In genomic region chr6:13638014-13638413, GRCh38 we compare ENCODE assay signal across 24 cellular contexts. TPM values are rescaled to one million over a fixed set of nuclear protein-coding genes. Genes with fewer than 3 reads are reported as not detected.
DNase-seq lines count a peak whose midpoint lies in the region; ATAC-seq and TF ChIP-seq lines count a peak whose summit lies in the region.
"Had no signal": no experiment of that assay in that cellular context is flagged by ENCODE, and none has a peak within 500 bp of the region (broad histone marks: within the 10 kb centered on the region; RNA-seq: fewer than 3 reads in every experiment).

No MANE protein-coding gene starts in this region.

- H3K9me3 ChIP-seq in naive thymus-derived CD4-positive, alpha-beta T cell (ENCODE audit: control insufficient read depth in 2 of 3, low read length in 3 of 3): no peaks in the 10 kb centered on the region
- H3K9me3 ChIP-seq: BE2C had no signal

- DNase-seq in activated T-cell treated with anti-CD3 and anti-CD28 coated beads, Interleukin-2, amount 50 U/mL, for 24 hours: no peak
- DNase-seq in activated T-cell treated with anti-CD3 and anti-CD28 coated beads, Interleukin-2, amount 50 U/mL, for 48 hours: no peak
- no peak for DNase-seq in Calu3
- DNase-seq in activated CD8-positive, alpha-beta T cell treated with anti-CD3 and anti-CD28 coated beads for 36 hours: no peak
- no peak for DNase-seq in naive thymus-derived CD4-positive, alpha-beta T cell
- no peak for DNase-seq in COLO829 (ENCODE audit: low spot score)
- no peak for DNase-seq in NCI-H748 treated with DMSO at 0.1 percent for 48 hours (lab: John Stamatoyannopoulos, UW)
- no peak for DNase-seq in mesenteric fat pad (ENCODE audit: low spot score)
- DNase-seq: activated B cell treated with CpG ODN at 0.5 μM for 24 hours; activated CD8-positive, alpha-beta memory T cell treated with anti-CD3 and anti-CD28 coated beads for 24 hours; activated T-cell treated with anti-CD3 and anti-CD28 coated beads, Interleukin-2, amount 50 U/mL, for 4 hours; BE2C; KBM-7; mesenchymal stem cell; MM.1S; NCI-H1417; NCI-H2081; occipital lobe; stimulated activated CD4-positive, alpha-beta T cell treated with anti-CD3 and anti-CD28 coated beads, Interleukin-1b, Interleukin-23, amount 100 ng/mL, for 48 hours had no signal

- no peak for ATAC-seq in activated CD8-positive, alpha-beta T cell treated with anti-CD3 and anti-CD28 coated beads for 36 hours
- ATAC-seq in naive thymus-derived CD4-positive, alpha-beta T cell: no peak
- ATAC-seq: activated T-cell treated with anti-CD3 and anti-CD28 coated beads, Interleukin-2, amount 50 U/mL, for 4 hours; esophagus mucosa; HCT116; Right ventricle myocardium inferior had no signal

- H3K36me3 ChIP-seq in naive thymus-derived CD4-positive, alpha-beta T cell (ENCODE audit: control insufficient read depth in 2 of 3, insufficient read depth in 3 of 3, low read length in 3 of 3): peaks cover 0 to 21% (median 11%) of the 10 kb centered on the region in 3 experiments

- H3K4me3 ChIP-seq in naive thymus-derived CD4-positive, alpha-beta T cell (ENCODE audit: low read length): no peak overlapping the region
- H3K4me3 ChIP-seq: skin epidermis had no signal

- no peaks in the 10 kb centered on the region for H3K27me3 ChIP-seq in naive thymus-derived CD4-positive, alpha-beta T cell (ENCODE audit: control insufficient read depth in 2 of 2, insufficient read depth in 2 of 2, low read length in 2 of 2)
- H3K27me3 ChIP-seq: BE2C had no signal

- no peak for TF ChIP-seq CTCF in Calu3 (IDR thresholded peaks at IDR 0.05; ENCODE audit: unreplicated experiment)
- no peak for TF ChIP-seq CTCF in activated CD8-positive, alpha-beta T cell treated with anti-CD3 and anti-CD28 coated beads for 36 hours (IDR thresholded peaks at IDR 0.05)

- CTCF ChIA-PET in Calu3 (lab: Charles Lee): no interaction called here
- CTCF ChIA-PET in activated CD8-positive, alpha-beta T cell treated with anti-CD3 and anti-CD28 coated beads for 36 hours (lab: Charles Lee): interaction anchor here (1.1 kb wide), 1 partner anchor 13 kb away, joined by 3 read pairs; no protein-coding TSS in a partner anchor
- CTCF ChIA-PET in naive thymus-derived CD4-positive, alpha-beta T cell (lab: Charles Lee): interaction anchor here (1.1 kb wide), 1 partner anchor 72 kb away, joined by 3 read pairs; no protein-coding TSS in a partner anchor

- intact Hi-C loops in Calu3 (cut with micrococcal nuclease; ENCODE audit: unreplicated experiment): no loop called here
- intact Hi-C loops in activated CD8-positive, alpha-beta T cell treated with anti-CD3 and anti-CD28 coated beads for 36 hours (cut with micrococcal nuclease): no loop called here
- intact Hi-C loops in naive thymus-derived CD4-positive, alpha-beta T cell (cut with micrococcal nuclease): loop anchor here (5.0 kb wide), 2 partner anchors 34 to 129 kb away; no protein-coding TSS in a partner anchor

- H3K4me3 Mint-ChIP-seq in activated T-cell treated with anti-CD3 and anti-CD28 coated beads, Interleukin-2, amount 50 U/mL, for 24 hours: no peak overlapping the region
- no peak overlapping the region for H3K4me3 Mint-ChIP-seq in Calu3 (ENCODE audit: low read depth, unreplicated experiment)
- H3K4me3 Mint-ChIP-seq in activated CD8-positive, alpha-beta T cell treated with anti-CD3 and anti-CD28 coated beads for 36 hours: no peak overlapping the region
- H3K4me3 Mint-ChIP-seq in naive thymus-derived CD4-positive, alpha-beta T cell: no peak overlapping the region
- H3K4me3 Mint-ChIP-seq: activated B cell treated with CpG ODN at 0.5 μM for 24 hours; activated T-cell treated with anti-CD3 and anti-CD28 coated beads, Interleukin-2, amount 50 U/mL, for 4 hours; brain had no signal

- POLR2A ChIA-PET in activated CD8-positive, alpha-beta T cell treated with anti-CD3 and anti-CD28 coated beads for 36 hours (lab: Charles Lee): no interaction called here
- POLR2A ChIA-PET in naive thymus-derived CD4-positive, alpha-beta T cell (lab: Charles Lee): interaction anchor here (0.7 to 1.4 kb wide), 2 partner anchors 23 to 73 kb away, joined by 3 read pairs; partner anchors contain the start of gene NOL7

- peak overlapping the region; percentile 20 for H3K27ac Mint-ChIP-seq in activated T-cell treated with anti-CD3 and anti-CD28 coated beads, Interleukin-2, amount 50 U/mL, for 24 hours
- peak overlapping the region; percentile 56 for H3K27ac Mint-ChIP-seq in Calu3 (ENCODE audit: unreplicated experiment)
- H3K27ac Mint-ChIP-seq in activated CD8-positive, alpha-beta T cell treated with anti-CD3 and anti-CD28 coated beads for 36 hours: peak overlapping the region; percentile 46
- peak overlapping the region; percentile 28 to 87 (median 64) for H3K27ac Mint-ChIP-seq in naive thymus-derived CD4-positive, alpha-beta T cell
- H3K27ac Mint-ChIP-seq: activated B cell treated with CpG ODN at 0.5 μM for 24 hours had no signal

- no peaks in the 10 kb centered on the region for H3K27me3 Mint-ChIP-seq in activated T-cell treated with anti-CD3 and anti-CD28 coated beads, Interleukin-2, amount 50 U/mL, for 24 hours
- H3K27me3 Mint-ChIP-seq in Calu3 (ENCODE audit: unreplicated experiment): no peaks in the 10 kb centered on the region
- no peaks in the 10 kb centered on the region for H3K27me3 Mint-ChIP-seq in activated CD8-positive, alpha-beta T cell treated with anti-CD3 and anti-CD28 coated beads for 36 hours
- H3K27me3 Mint-ChIP-seq in naive thymus-derived CD4-positive, alpha-beta T cell: no peaks in the 10 kb centered on the region
- H3K27me3 Mint-ChIP-seq: activated B cell treated with CpG ODN at 0.5 μM for 24 hours, brain had no signal

- peaks cover 84% of the 10 kb centered on the region for H3K36me3 Mint-ChIP-seq in activated T-cell treated with anti-CD3 and anti-CD28 coated beads, Interleukin-2, amount 50 U/mL, for 24 hours (ENCODE audit: low read depth)
- peaks cover 10% of the 10 kb centered on the region for H3K36me3 Mint-ChIP-seq in Calu3 (ENCODE audit: insufficient read depth, unreplicated experiment)
- H3K36me3 Mint-ChIP-seq in activated CD8-positive, alpha-beta T cell treated with anti-CD3 and anti-CD28 coated beads for 36 hours (ENCODE audit: low read depth): peaks cover 45% of the 10 kb centered on the region
- peaks cover 13 to 39% (median 16%) of the 10 kb centered on the region in 5 donors for H3K36me3 Mint-ChIP-seq in naive thymus-derived CD4-positive, alpha-beta T cell

- H3K4me1 ChIP-seq in naive thymus-derived CD4-positive, alpha-beta T cell (ENCODE audit: control insufficient read depth in 2 of 2, insufficient read depth in 2 of 2, low read length in 2 of 2): peaks cover 0 to 6% of the 10 kb centered on the region in 2 donors
- H3K4me1 ChIP-seq: BE2C had no signal

- no peak overlapping the region for H3K27ac ChIP-seq in naive thymus-derived CD4-positive, alpha-beta T cell (ENCODE audit: low read depth, low read length)
- H3K27ac ChIP-seq: skin epidermis had no signal

- peaks cover 53% of the 10 kb centered on the region for H3K4me1 Mint-ChIP-seq in activated T-cell treated with anti-CD3 and anti-CD28 coated beads, Interleukin-2, amount 50 U/mL, for 24 hours (ENCODE audit: low read depth)
- no peaks in the 10 kb centered on the region for H3K4me1 Mint-ChIP-seq in Calu3 (ENCODE audit: low read depth, unreplicated experiment)
- H3K4me1 Mint-ChIP-seq in activated CD8-positive, alpha-beta T cell treated with anti-CD3 and anti-CD28 coated beads for 36 hours (ENCODE audit: low read depth): peaks cover 38% of the 10 kb centered on the region
- H3K4me1 Mint-ChIP-seq in naive thymus-derived CD4-positive, alpha-beta T cell: peaks cover 16 to 37% (median 34%) of the 10 kb centered on the region in 7 donors
- H3K4me1 Mint-ChIP-seq: brain had no signal

- no TSS peak for BruUV-seq in Calu3 (replicated peaks; lab: Mats Ljungman, UMichigan)

- H3K9me3 Mint-ChIP-seq in activated T-cell treated with anti-CD3 and anti-CD28 coated beads, Interleukin-2, amount 50 U/mL, for 24 hours: no peaks in the 10 kb centered on the region
- no peaks in the 10 kb centered on the region for H3K9me3 Mint-ChIP-seq in Calu3 (ENCODE audit: low read depth, unreplicated experiment)
- no peaks in the 10 kb centered on the region for H3K9me3 Mint-ChIP-seq in activated CD8-positive, alpha-beta T cell treated with anti-CD3 and anti-CD28 coated beads for 36 hours
- H3K9me3 Mint-ChIP-seq in naive thymus-derived CD4-positive, alpha-beta T cell: no peaks in the 10 kb centered on the region
- H3K9me3 Mint-ChIP-seq: activated B cell treated with CpG ODN at 0.5 μM for 24 hours; activated T-cell treated with anti-CD3 and anti-CD28 coated beads, Interleukin-2, amount 50 U/mL, for 4 hours; brain had no signal

RNA-seq across cellular contexts. Expression of gene NOL7, which starts 22.9 kb away (rescaled TPM):
- total RNA-seq in Calu3 (2022): 44.5 and 44.7 TPM in 2 replicates
- total RNA-seq in activated CD8-positive, alpha-beta T cell treated with anti-CD3 and anti-CD28 coated beads for 36 hours: 10 to 100 TPM; 95.2 to 95.8 TPM
- 10 to 100 TPM; 49.1 to 65.2 (median 62.1) TPM for total RNA-seq in naive thymus-derived CD4-positive, alpha-beta T cell
- 100 to 1,000 TPM; 135 to 145 TPM for polyA plus RNA-seq in naive thymus-derived CD4-positive, alpha-beta T cell
- total RNA-seq in mesenteric fat pad: 47.0 TPM

Comparison
In these comparisons a context has a peak if more than half of its experiments do, and no peak if none do; other contexts are left out.
1. intact Hi-C loops: an anchor here in naive thymus-derived CD4-positive, alpha-beta T cell (5.0 kb wide); none called in Calu3 and activated CD8-positive, alpha-beta T cell treated with anti-CD3 and anti-CD28 coated beads for 36 hours.